In genomic region chr3:138922400-138922799, GRCh38 we compare ENCODE assay signal across 12 cellular contexts. TPM values are rescaled to one million over a fixed set of nuclear protein-coding genes. Genes with fewer than 3 reads are reported as not detected.
"Had no signal": no experiment of that assay in that cellular context is flagged by ENCODE, and none has a peak within 500 bp of the region (broad histone marks: within the 10 kb centered on the region; RNA-seq: fewer than 3 reads in every experiment).

No MANE protein-coding gene starts in this region.

RNA-seq across cellular contexts. Expression of gene FOXL2, which starts 24.5 kb away (rescaled TPM):
- total RNA-seq: aorta; liver; naive thymus-derived CD8-positive, alpha-beta T cell; right lobe of liver; stomach; T-helper 2 cell treated with Interferon-gamma antibody and Interleukin-4, amounts not matched to agents 100 ng/mL and 5 ng/mL, for 36 hours; temporal lobe had no signal
- polyA plus RNA-seq: aorta; immature natural killer cell; liver; naive thymus-derived CD8-positive, alpha-beta T cell; stomach had no signal

RNA-seq across cellular contexts. Expression of gene FOXL2NB, which starts 24.6 kb away (rescaled TPM):
- total RNA-seq: activated CD8-positive, alpha-beta memory T cell treated with anti-CD3 and anti-CD28 coated beads for 36 hours; activated T-cell treated with anti-CD3 and anti-CD28 coated beads, Interleukin-2, amount 50 U/mL, for 72 hours; aorta; liver; naive thymus-derived CD8-positive, alpha-beta T cell; pulmonary artery endothelial cell; right lobe of liver; stomach; T-helper 2 cell treated with Interferon-gamma antibody and Interleukin-4, amounts not matched to agents 100 ng/mL and 5 ng/mL, for 36 hours had no signal
- polyA plus RNA-seq: aorta; immature natural killer cell; liver; naive thymus-derived CD8-positive, alpha-beta T cell; pancreas had no signal
